In genomic region chr10:127694580-127695193, GRCh38 we compare ENCODE assay signal across 8 cellular contexts. TPM values are rescaled to one million over a fixed set of nuclear protein-coding genes. Genes with fewer than 3 reads are reported as not detected.
DNase-seq lines count a peak whose midpoint lies in the region; ATAC-seq and TF ChIP-seq lines count a peak whose summit lies in the region.

No MANE protein-coding gene starts in this region.

- H3K79me2 ChIP-seq in Karpas-422 (ENCODE audit: low read length): no peaks in the 10 kb centered on the region

- H3K9me2 ChIP-seq in Karpas-422 (replicated peaks; ENCODE audit: insufficient read depth, low read length): no peaks in the 10 kb centered on the region

- DNase-seq in COLO668 (lab: John Stamatoyannopoulos, UW; ENCODE audit: unreplicated experiment): peak; percentile 30
- peak; percentile 92 for DNase-seq in Karpas-422
- DNase-seq in lung (ENCODE audit: low spot score): peak; percentile 59
- no peak for DNase-seq in AG08396 (ENCODE audit: low spot score)
- DNase-seq in esophagus muscularis mucosa (ENCODE audit: extremely low spot score): no peak

- H3K4me3 ChIP-seq in Karpas-422 (ENCODE audit: low read length): no peak overlapping the region
- no peak overlapping the region for H3K4me3 ChIP-seq in WI38 (ENCODE audit: low read depth, low read length)
- H3K4me3 ChIP-seq in lung: no peak overlapping the region
- H3K4me3 ChIP-seq in esophagus muscularis mucosa: no peak overlapping the region

- H3K36me3 ChIP-seq in Karpas-422 (ENCODE audit: insufficient read depth, low read length): no peaks in the 10 kb centered on the region
- no peaks in the 10 kb centered on the region for H3K36me3 ChIP-seq in lung (ENCODE audit: control insufficient read depth in 2 of 2, insufficient read depth in 2 of 2, low read length in 2 of 2)
- H3K36me3 ChIP-seq in esophagus muscularis mucosa: no peaks in the 10 kb centered on the region

- no peaks in the 10 kb centered on the region for H3K4me1 ChIP-seq in Karpas-422 (ENCODE audit: low read length)
- H3K4me1 ChIP-seq in lung (ENCODE audit: control insufficient read depth in 2 of 2, insufficient read depth in 2 of 2, low read length in 2 of 2): no peaks in the 10 kb centered on the region
- H3K4me1 ChIP-seq in esophagus muscularis mucosa: no peaks in the 10 kb centered on the region

- no peak for TF ChIP-seq POLR2A in esophagus muscularis mucosa (IDR thresholded peaks at IDR 0.05; ENCODE audit: low read depth)

- no peak overlapping the region for H2AFZ ChIP-seq in Karpas-422 (ENCODE audit: low read length)

- H3K27me3 ChIP-seq in Karpas-422 (ENCODE audit: low read length) (no peaks in the 10 kb centered on the region), lung (ENCODE audit: control insufficient read depth, insufficient read depth) (no peaks in the 10 kb centered on the region), esophagus muscularis mucosa (peaks cover 0 to 4% (median 0%) of the 10 kb centered on the region in 4 donors)

- TF ChIP-seq CTCF in WI38 (IDR thresholded peaks at IDR 0.05; ENCODE audit: low read depth, low read length) (0 out of 2 replicates have a peak, but pooled peaks have one; percentile 8), lung (IDR thresholded peaks at IDR 0.05; ENCODE audit: control extremely low read depth, extremely low read depth) (no peak), esophagus muscularis mucosa (IDR thresholded peaks at IDR 0.05) (no peak)

- H3K4me2 ChIP-seq in Karpas-422 (ENCODE audit: low read depth, low read length, poor library complexity, severe bottlenecking): no peak overlapping the region

- H3K27ac ChIP-seq in Karpas-422 (ENCODE audit: low read length) (no peak overlapping the region), lung (ENCODE audit: low read depth in 1 of 2, low read length in 1 of 2) (no peak overlapping the region), esophagus muscularis mucosa (replicated peaks in 1 of 4) (no peak overlapping the region)

- TF ChIP-seq EP300 in esophagus muscularis mucosa (IDR thresholded peaks at IDR 0.05): no peak

- WGBS in lung, 2 donors: 36 to 43% methylated on average over 8 of the region's 8 CpGs
- 43% methylated on average over 8 of the region's 8 CpGs for WGBS in esophagus muscularis mucosa

- no peaks in the 10 kb centered on the region for H3K9me3 ChIP-seq in Karpas-422 (ENCODE audit: low read length)
- H3K9me3 ChIP-seq in lung (ENCODE audit: control insufficient read depth in 2 of 2, insufficient read depth in 1 of 2, low read length in 1 of 2): peaks cover 0 to 2% of the 10 kb centered on the region in 2 donors
- no peaks in the 10 kb centered on the region for H3K9me3 ChIP-seq in esophagus muscularis mucosa

- H4K20me1 ChIP-seq in Karpas-422 (ENCODE audit: insufficient read depth, low read depth, low read length): no peaks in the 10 kb centered on the region

- ATAC-seq in GM18870 (IDR thresholded peaks at IDR 0.05; ENCODE audit: unreplicated experiment) (peak; percentile 83), lung (ENCODE audit: insufficient read depth, low FRiP score) (no peak), HG02840 (IDR thresholded peaks at IDR 0.05; ENCODE audit: low FRiP score, unreplicated experiment) (no peak)

- intact Hi-C loops in esophagus muscularis mucosa (cut with DNase I): no loop called here

- H3K9ac ChIP-seq in Karpas-422 (ENCODE audit: low read length): no peak overlapping the region

RNA-seq across cellular contexts. Expression of gene FOXI2, which starts 42.3 kb away (rescaled TPM):
- not detected in 2 replicates for total RNA-seq in Karpas-422 (2014; rRNA removed; shearing (Covaris generic); ENCODE audit: low replicate concordance)
- under 1 TPM in 1 of 2 donors, not detected in 1; 0.15 TPM for total RNA-seq in lung
- under 1 TPM in 1 of 2 donors, not detected in 1; 0.08 TPM for polyA plus RNA-seq in lung
- total RNA-seq in esophagus muscularis mucosa: under 1 TPM; 0.13 to 0.42 (median 0.17) TPM

Comparison
In these comparisons a context has a peak if more than half of its experiments do, and no peak if none do; other contexts are left out.
1. DNase-seq: peak in COLO668 (single experiment), Karpas-422 (single experiment) and lung (single experiment); none in AG08396 (single experiment) and esophagus muscularis mucosa (single experiment).